In the genomic region with DNA sequence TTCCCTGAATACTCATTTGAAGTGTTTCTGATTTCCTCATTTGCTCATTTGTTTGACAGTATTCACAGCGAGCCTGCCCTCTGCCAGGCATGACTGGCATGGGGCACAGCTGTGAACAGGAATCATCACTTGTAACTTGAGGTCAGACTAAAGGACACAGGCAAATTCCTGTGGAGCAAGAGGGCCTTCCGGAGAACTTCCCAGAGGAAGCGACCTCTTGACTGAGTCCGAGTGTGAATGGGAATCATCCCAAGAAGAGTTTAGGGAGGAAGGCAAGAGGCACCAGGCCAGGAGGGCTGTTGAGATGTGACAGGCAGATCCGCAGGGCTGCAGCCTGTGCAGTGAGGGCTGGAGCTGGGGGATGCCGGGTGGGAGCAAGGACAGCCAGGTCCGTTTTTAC, we compare ENCODE assay signal across 2 cellular contexts.
TF ChIP-seq lines count a peak whose summit lies in the region.

No MANE protein-coding gene starts in this region.

TF ChIP-seq in IMR-90, 13 proteins besides CTCF, POLR2A, EP300 and RAD21:
- TF ChIP-seq RCOR1 (IDR thresholded peaks at IDR 0.05; ENCODE audit: insufficient replicate concordance, low read length) (no peak), CHD1 (IDR thresholded peaks at IDR 0.05; ENCODE audit: low read depth, low read length) (no peak), BHLHE40 (IDR thresholded peaks at IDR 0.05; ENCODE audit: low read depth, low read length) (no peak), MAFK (IDR thresholded peaks at IDR 0.05; ENCODE audit: low read depth, low read length) (no peak), FOS (IDR thresholded peaks at IDR 0.05; ENCODE audit: low read depth, low read length) (no peak), NFE2L2 (IDR thresholded peaks at IDR 0.05; ENCODE audit: low read depth, low read length) (no peak), CEBPB (IDR thresholded peaks at IDR 0.05; ENCODE audit: low read depth, low read length) (no peak), MXI1 (IDR thresholded peaks at IDR 0.05; ENCODE audit: borderline replicate concordance, low read depth, low read length) (no peak), SMC3 (IDR thresholded peaks at IDR 0.05; ENCODE audit: low read depth, low read length) (no peak), MAZ (IDR thresholded peaks at IDR 0.05; ENCODE audit: borderline replicate concordance, low read depth, low read length) (no peak)
- TF ChIP-seq, protein P1, sequence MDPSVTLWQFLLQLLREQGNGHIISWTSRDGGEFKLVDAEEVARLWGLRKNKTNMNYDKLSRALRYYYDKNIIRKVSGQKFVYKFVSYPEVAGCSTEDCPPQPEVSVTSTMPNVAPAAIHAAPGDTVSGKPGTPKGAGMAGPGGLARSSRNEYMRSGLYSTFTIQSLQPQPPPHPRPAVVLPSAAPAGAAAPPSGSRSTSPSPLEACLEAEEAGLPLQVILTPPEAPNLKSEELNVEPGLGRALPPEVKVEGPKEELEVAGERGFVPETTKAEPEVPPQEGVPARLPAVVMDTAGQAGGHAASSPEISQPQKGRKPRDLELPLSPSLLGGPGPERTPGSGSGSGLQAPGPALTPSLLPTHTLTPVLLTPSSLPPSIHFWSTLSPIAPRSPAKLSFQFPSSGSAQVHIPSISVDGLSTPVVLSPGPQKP (IDR thresholded peaks at IDR 0.05; ENCODE audit: borderline replicate concordance, low read depth, low read length), result no peak

TF ChIP-seq in GM23338, 12 proteins besides CTCF, POLR2A, EP300 and RAD21:
- no peak for TF ChIP-seq ZNF331 (CRISPR knock-in tag; IDR thresholded peaks at IDR 0.05; ENCODE audit: low read depth)
- TF ChIP-seq, protein P2, sequence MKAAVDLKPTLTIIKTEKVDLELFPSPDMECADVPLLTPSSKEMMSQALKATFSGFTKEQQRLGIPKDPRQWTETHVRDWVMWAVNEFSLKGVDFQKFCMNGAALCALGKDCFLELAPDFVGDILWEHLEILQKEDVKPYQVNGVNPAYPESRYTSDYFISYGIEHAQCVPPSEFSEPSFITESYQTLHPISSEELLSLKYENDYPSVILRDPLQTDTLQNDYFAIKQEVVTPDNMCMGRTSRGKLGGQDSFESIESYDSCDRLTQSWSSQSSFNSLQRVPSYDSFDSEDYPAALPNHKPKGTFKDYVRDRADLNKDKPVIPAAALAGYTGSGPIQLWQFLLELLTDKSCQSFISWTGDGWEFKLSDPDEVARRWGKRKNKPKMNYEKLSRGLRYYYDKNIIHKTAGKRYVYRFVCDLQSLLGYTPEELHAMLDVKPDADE (IDR thresholded peaks at IDR 0.05), result no peak
- TF ChIP-seq EZH2 (IDR thresholded peaks at IDR 0.05; ENCODE audit: low read depth, unreplicated experiment), result no peak
- TF ChIP-seq, protein P3, sequence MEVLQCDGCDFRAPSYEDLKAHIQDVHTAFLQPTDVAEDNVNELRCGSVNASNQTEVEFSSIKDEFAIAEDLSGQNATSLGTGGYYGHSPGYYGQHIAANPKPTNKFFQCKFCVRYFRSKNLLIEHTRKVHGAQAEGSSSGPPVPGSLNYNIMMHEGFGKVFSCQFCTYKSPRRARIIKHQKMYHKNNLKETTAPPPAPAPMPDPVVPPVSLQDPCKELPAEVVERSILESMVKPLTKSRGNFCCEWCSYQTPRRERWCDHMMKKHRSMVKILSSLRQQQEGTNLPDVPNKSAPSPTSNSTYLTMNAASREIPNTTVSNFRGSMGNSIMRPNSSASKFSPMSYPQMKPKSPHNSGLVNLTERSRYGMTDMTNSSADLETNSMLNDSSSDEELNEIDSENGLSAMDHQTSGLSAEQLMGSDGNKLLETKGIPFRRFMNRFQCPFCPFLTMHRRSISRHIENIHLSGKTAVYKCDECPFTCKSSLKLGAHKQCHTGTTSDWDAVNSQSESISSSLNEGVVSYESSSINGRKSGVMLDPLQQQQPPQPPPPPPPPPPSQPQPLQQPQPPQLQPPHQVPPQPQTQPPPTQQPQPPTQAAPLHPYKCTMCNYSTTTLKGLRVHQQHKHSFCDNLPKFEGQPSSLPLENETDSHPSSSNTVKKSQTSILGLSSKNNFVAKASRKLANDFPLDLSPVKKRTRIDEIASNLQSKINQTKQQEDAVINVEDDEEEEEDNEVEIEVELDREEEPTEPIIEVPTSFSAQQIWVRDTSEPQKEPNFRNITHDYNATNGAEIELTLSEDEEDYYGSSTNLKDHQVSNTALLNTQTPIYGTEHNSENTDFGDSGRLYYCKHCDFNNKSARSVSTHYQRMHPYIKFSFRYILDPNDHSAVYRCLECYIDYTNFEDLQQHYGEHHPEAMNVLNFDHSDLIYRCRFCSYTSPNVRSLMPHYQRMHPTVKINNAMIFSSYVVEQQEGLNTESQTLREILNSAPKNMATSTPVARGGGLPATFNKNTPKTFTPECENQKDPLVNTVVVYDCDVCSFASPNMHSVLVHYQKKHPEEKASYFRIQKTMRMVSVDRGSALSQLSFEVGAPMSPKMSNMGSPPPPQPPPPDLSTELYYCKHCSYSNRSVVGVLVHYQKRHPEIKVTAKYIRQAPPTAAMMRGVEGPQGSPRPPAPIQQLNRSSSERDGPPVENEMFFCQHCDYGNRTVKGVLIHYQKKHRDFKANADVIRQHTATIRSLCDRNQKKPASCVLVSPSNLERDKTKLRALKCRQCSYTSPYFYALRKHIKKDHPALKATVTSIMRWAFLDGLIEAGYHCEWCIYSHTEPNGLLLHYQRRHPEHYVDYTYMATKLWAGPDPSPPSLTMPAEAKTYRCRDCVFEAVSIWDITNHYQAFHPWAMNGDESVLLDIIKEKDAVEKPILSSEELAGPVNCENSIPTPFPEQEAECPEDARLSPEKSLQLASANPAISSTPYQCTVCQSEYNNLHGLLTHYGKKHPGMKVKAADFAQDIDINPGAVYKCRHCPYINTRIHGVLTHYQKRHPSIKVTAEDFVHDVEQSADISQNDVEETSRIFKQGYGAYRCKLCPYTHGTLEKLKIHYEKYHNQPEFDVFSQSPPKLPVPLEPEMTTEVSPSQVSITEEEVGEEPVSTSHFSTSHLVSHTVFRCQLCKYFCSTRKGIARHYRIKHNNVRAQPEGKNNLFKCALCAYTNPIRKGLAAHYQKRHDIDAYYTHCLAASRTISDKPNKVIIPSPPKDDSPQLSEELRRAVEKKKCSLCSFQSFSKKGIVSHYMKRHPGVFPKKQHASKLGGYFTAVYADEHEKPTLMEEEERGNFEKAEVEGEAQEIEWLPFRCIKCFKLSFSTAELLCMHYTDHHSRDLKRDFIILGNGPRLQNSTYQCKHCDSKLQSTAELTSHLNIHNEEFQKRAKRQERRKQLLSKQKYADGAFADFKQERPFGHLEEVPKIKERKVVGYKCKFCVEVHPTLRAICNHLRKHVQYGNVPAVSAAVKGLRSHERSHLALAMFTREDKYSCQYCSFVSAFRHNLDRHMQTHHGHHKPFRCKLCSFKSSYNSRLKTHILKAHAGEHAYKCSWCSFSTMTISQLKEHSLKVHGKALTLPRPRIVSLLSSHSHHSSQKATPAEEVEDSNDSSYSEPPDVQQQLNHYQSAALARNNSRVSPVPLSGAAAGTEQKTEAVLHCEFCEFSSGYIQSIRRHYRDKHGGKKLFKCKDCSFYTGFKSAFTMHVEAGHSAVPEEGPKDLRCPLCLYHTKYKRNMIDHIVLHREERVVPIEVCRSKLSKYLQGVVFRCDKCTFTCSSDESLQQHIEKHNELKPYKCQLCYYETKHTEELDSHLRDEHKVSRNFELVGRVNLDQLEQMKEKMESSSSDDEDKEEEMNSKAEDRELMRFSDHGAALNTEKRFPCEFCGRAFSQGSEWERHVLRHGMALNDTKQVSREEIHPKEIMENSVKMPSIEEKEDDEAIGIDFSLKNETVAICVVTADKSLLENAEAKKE (CRISPR knock-in tag; IDR thresholded peaks at IDR 0.05), result no peak
- TF ChIP-seq JUNB (IDR thresholded peaks at IDR 0.05; ENCODE audit: unreplicated experiment), result no peak
- TF ChIP-seq POLR2AphosphoS5 (IDR thresholded peaks at IDR 0.05; ENCODE audit: low read depth), result no peak
- TF ChIP-seq EZH2phosphoT487 (IDR thresholded peaks at IDR 0.05; ENCODE audit: unreplicated experiment), result no peak
- TF ChIP-seq STAT1 (IDR thresholded peaks at IDR 0.05; ENCODE audit: unreplicated experiment), result no peak
- TF ChIP-seq CREB1 (CRISPR knock-in tag; IDR thresholded peaks at IDR 0.05; ENCODE audit: low read depth), result no peak
- no peak for TF ChIP-seq ZNF114 (CRISPR knock-in tag; IDR thresholded peaks at IDR 0.05)
- no peak for TF ChIP-seq NANOG (IDR thresholded peaks at IDR 0.05; ENCODE audit: borderline replicate concordance)
- TF ChIP-seq, protein P4, sequence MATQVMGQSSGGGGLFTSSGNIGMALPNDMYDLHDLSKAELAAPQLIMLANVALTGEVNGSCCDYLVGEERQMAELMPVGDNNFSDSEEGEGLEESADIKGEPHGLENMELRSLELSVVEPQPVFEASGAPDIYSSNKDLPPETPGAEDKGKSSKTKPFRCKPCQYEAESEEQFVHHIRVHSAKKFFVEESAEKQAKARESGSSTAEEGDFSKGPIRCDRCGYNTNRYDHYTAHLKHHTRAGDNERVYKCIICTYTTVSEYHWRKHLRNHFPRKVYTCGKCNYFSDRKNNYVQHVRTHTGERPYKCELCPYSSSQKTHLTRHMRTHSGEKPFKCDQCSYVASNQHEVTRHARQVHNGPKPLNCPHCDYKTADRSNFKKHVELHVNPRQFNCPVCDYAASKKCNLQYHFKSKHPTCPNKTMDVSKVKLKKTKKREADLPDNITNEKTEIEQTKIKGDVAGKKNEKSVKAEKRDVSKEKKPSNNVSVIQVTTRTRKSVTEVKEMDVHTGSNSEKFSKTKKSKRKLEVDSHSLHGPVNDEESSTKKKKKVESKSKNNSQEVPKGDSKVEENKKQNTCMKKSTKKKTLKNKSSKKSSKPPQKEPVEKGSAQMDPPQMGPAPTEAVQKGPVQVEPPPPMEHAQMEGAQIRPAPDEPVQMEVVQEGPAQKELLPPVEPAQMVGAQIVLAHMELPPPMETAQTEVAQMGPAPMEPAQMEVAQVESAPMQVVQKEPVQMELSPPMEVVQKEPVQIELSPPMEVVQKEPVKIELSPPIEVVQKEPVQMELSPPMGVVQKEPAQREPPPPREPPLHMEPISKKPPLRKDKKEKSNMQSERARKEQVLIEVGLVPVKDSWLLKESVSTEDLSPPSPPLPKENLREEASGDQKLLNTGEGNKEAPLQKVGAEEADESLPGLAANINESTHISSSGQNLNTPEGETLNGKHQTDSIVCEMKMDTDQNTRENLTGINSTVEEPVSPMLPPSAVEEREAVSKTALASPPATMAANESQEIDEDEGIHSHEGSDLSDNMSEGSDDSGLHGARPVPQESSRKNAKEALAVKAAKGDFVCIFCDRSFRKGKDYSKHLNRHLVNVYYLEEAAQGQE (IDR thresholded peaks at IDR 0.05; ENCODE audit: unreplicated experiment), result no peak
